Comparison of ENCODE assay signal across 20 cellular contexts in genomic region chr14:76976623-76977005, GRCh38. TPM values are rescaled to one million over a fixed set of nuclear protein-coding genes. Genes with fewer than 3 reads are reported as not detected.
DNase-seq lines count a peak whose midpoint lies in the region; ATAC-seq and TF ChIP-seq lines count a peak whose summit lies in the region.
"Had no signal": no experiment of that assay in that cellular context is flagged by ENCODE, and none has a peak within 500 bp of the region (broad histone marks: within the 10 kb centered on the region; RNA-seq: fewer than 3 reads in every experiment).

No MANE protein-coding gene starts in this region.

- H3K4me1 ChIP-seq in breast epithelium: peaks cover 0 to 8% of the 10 kb centered on the region in 2 donors
- peaks cover 7% of the 10 kb centered on the region; the same call in 1 of the 2 replicates for H3K4me1 ChIP-seq in Panc1 (ENCODE audit: control insufficient read depth, insufficient read depth, low read length)
- H3K4me1 ChIP-seq in mesenchymal stem cell (ENCODE audit: control insufficient read depth, insufficient read depth, low read depth, low read length): peaks cover 14% of the 10 kb centered on the region
- H3K4me1 ChIP-seq: lower lobe of right lung had no signal

- no peak overlapping the region for H3K4me2 ChIP-seq in mesenchymal stem cell (ENCODE audit: low read length, poor library complexity, severe bottlenecking)

- peak overlapping the region; percentile 54 to 93 for H3K27ac ChIP-seq in breast epithelium
- H3K27ac ChIP-seq in Panc1 (ENCODE audit: low read length): peak overlapping the region; percentile 54; the same call in 1 of the 2 replicates
- H3K27ac ChIP-seq in mesenchymal stem cell (ENCODE audit: low read length, poor library complexity, severe bottlenecking): no peak overlapping the region
- H3K27ac ChIP-seq: HL-60, lower lobe of right lung, stomach, upper lobe of right lung had no signal

- H4K91ac ChIP-seq in mesenchymal stem cell (ENCODE audit: low read length): no peak overlapping the region

- TF ChIP-seq POLR2A in breast epithelium (IDR thresholded peaks at IDR 0.05): no peak

- H3K4ac ChIP-seq in mesenchymal stem cell (ENCODE audit: low read depth in 1 of 2, low read length in 2 of 2): peak overlapping the region in 1 of 2 experiments; percentile 40

- H3K4me3 Mint-ChIP-seq in MCF 10A (ENCODE audit: unreplicated experiment) (no peak overlapping the region), osteocyte (ENCODE audit: unreplicated experiment) (no peak overlapping the region)
- no peak overlapping the region for H3K4me3 Mint-ChIP-seq in stimulated activated naive B cell treated with anti-CD40 and anti-IgM and Interleukin-4, amounts not matched to agents 10 μg/mL and 1 μg/mL and 100 μg/mL, for 72 hours

- H2AK5ac ChIP-seq in mesenchymal stem cell (ENCODE audit: low read length, severe bottlenecking): peak overlapping the region; percentile 66

- H3K27me3 Mint-ChIP-seq in MCF 10A (ENCODE audit: insufficient read depth, unreplicated experiment): no peaks in the 10 kb centered on the region
- no peaks in the 10 kb centered on the region for H3K27me3 Mint-ChIP-seq in stimulated activated naive B cell treated with anti-CD40 and anti-IgM and Interleukin-4, amounts not matched to agents 10 μg/mL and 1 μg/mL and 100 μg/mL, for 72 hours
- no peaks in the 10 kb centered on the region for H3K27me3 Mint-ChIP-seq in osteocyte (ENCODE audit: unreplicated experiment)

- intact Hi-C loops in breast epithelium (cut with DNase I; ENCODE audit: low total_unique reads): no loop called here
- intact Hi-C loops in MCF 10A (cut with micrococcal nuclease): no loop called here
- intact Hi-C loops in Panc1 (cut with micrococcal nuclease; ENCODE audit: unreplicated experiment): no loop called here

- POLR2A ChIA-PET in MCF 10A (lab: Yijun Ruan, JAX) (interaction anchor here (0.7 to 0.8 kb wide), 2 partner anchors 33 to 780 kb away, joined by 3 read pairs; no protein-coding TSS in a partner anchor), Panc1 (lab: Charles Lee) (interaction anchor here (0.7 kb wide), 1 partner anchor 16 kb away, joined by 4 read pairs; no protein-coding TSS in a partner anchor)

- H3K9ac ChIP-seq in mesenchymal stem cell (ENCODE audit: low read length): no peak overlapping the region

- H2BK5ac ChIP-seq in mesenchymal stem cell (ENCODE audit: low read depth, low read length, poor library complexity, severe bottlenecking): no peak overlapping the region

- no peak for TF ChIP-seq CTCF in breast epithelium (IDR thresholded peaks at IDR 0.05)
- no peak for TF ChIP-seq CTCF in MCF 10A (IDR thresholded peaks at IDR 0.05; ENCODE audit: unreplicated experiment)
- TF ChIP-seq CTCF in Panc1 (IDR thresholded peaks at IDR 0.05): no peak
- TF ChIP-seq CTCF in osteocyte (IDR thresholded peaks at IDR 0.05): no peak

- no peaks in the 10 kb centered on the region for H3K9me3 ChIP-seq in breast epithelium
- H3K9me3 ChIP-seq in Panc1 (ENCODE audit: control insufficient read depth, insufficient read depth, low read depth, low read length): no peaks in the 10 kb centered on the region
- H3K9me3 ChIP-seq in mesenchymal stem cell (ENCODE audit: control insufficient read depth, low read length): peaks cover 5% of the 10 kb centered on the region
- H3K9me3 ChIP-seq: lower lobe of right lung, upper lobe of right lung had no signal

- CTCF ChIA-PET in MCF 10A (lab: Yijun Ruan, JAX): interaction anchor here (0.6 to 0.9 kb wide), 2 partner anchors 21 to 48 kb away, joined by 3 to 4 read pairs; no protein-coding TSS in a partner anchor
- CTCF ChIA-PET in Panc1 (lab: Charles Lee): interaction anchor here (0.5 kb wide), 1 partner anchor 45 kb away, joined by 5 read pairs; no protein-coding TSS in a partner anchor

- ATAC-seq in Panc1: no peak
- ATAC-seq in stimulated activated naive B cell treated with anti-CD40 and anti-IgM and Interleukin-4, amounts not matched to agents 10 μg/mL and 1 μg/mL and 100 μg/mL, for 72 hours (replicated peaks): no peak
- no peak for ATAC-seq in HG02973 (IDR thresholded peaks at IDR 0.05; ENCODE audit: unreplicated experiment)
- ATAC-seq: activated T-cell treated with anti-CD3 and anti-CD28 coated beads, Interleukin-2, amount 50 U/mL, for 72 hours had no signal

- peak overlapping the region in 1 of 2 experiments; percentile 21 for H3K18ac ChIP-seq in mesenchymal stem cell (ENCODE audit: low read depth in 1 of 2, low read length in 2 of 2)

- H3K27me3 ChIP-seq in breast epithelium (no peaks in the 10 kb centered on the region), Panc1 (ENCODE audit: control insufficient read depth, insufficient read depth, low read length) (no peaks in the 10 kb centered on the region), mesenchymal stem cell (ENCODE audit: control insufficient read depth in 1 of 2, insufficient read depth in 1 of 2, low read length in 2 of 2) (no peaks in the 10 kb centered on the region)
- H3K27me3 ChIP-seq: stomach, upper lobe of right lung had no signal

- no peaks in the 10 kb centered on the region for H3K36me3 ChIP-seq in breast epithelium
- H3K36me3 ChIP-seq in Panc1 (ENCODE audit: control insufficient read depth, insufficient read depth, low read length): no peaks in the 10 kb centered on the region
- H3K36me3 ChIP-seq in mesenchymal stem cell (ENCODE audit: control insufficient read depth in 1 of 2, insufficient read depth in 2 of 2, low read depth in 1 of 2, low read length in 2 of 2): no peaks in the 10 kb centered on the region
- H3K36me3 ChIP-seq: lower lobe of right lung, stomach, upper lobe of right lung had no signal

- H3K9me3 Mint-ChIP-seq in MCF 10A (ENCODE audit: unreplicated experiment): no peaks in the 10 kb centered on the region
- H3K9me3 Mint-ChIP-seq in stimulated activated naive B cell treated with anti-CD40 and anti-IgM and Interleukin-4, amounts not matched to agents 10 μg/mL and 1 μg/mL and 100 μg/mL, for 72 hours: peaks cover 1% of the 10 kb centered on the region in 2 donors
- H3K9me3 Mint-ChIP-seq in osteocyte (ENCODE audit: unreplicated experiment): peaks cover 3% of the 10 kb centered on the region

- in situ Hi-C loops in Panc1 (cut with HindIII; ENCODE audit: low pct_unique_long_range_greater_than_20kb, low sequenced_read_pairs): no loop called here

- no peak overlapping the region for H3K23ac ChIP-seq in mesenchymal stem cell (ENCODE audit: low read length in 2 of 2)

- H3K4me1 Mint-ChIP-seq in MCF 10A (ENCODE audit: insufficient read depth, unreplicated experiment) (no peaks in the 10 kb centered on the region), osteocyte (ENCODE audit: unreplicated experiment) (no peaks in the 10 kb centered on the region)
- peaks cover 28 to 49% of the 10 kb centered on the region in 2 donors for H3K4me1 Mint-ChIP-seq in stimulated activated naive B cell treated with anti-CD40 and anti-IgM and Interleukin-4, amounts not matched to agents 10 μg/mL and 1 μg/mL and 100 μg/mL, for 72 hours

- no peak overlapping the region for H2BK120ac ChIP-seq in mesenchymal stem cell (ENCODE audit: low read depth, low read length)

- no peak overlapping the region for H3K14ac ChIP-seq in mesenchymal stem cell (ENCODE audit: low read length in 2 of 2)

- H3K4me3 ChIP-seq in breast epithelium (no peak overlapping the region), Panc1 (ENCODE audit: low read depth in 2 of 2, low read length in 2 of 2) (no peak overlapping the region), mesenchymal stem cell (ENCODE audit: insufficient read depth in 1 of 2, low read depth in 1 of 2, low read length in 2 of 2) (no peak overlapping the region)
- H3K4me3 ChIP-seq: lower lobe of right lung, stomach, upper lobe of right lung had no signal

- WGBS in mesenchymal stem cell: 92% methylated on average over 1 of the region's 1 CpG

- BruUV-seq in MCF 10A (replicated peaks; lab: Mats Ljungman, UMichigan): no TSS peak
- BruUV-seq in Panc1 (replicated peaks; lab: Mats Ljungman, UMichigan): no TSS peak

- H3K27ac Mint-ChIP-seq in MCF 10A (ENCODE audit: low read depth, unreplicated experiment) (no peak overlapping the region), osteocyte (ENCODE audit: unreplicated experiment) (no peak overlapping the region)
- H3K27ac Mint-ChIP-seq in stimulated activated naive B cell treated with anti-CD40 and anti-IgM and Interleukin-4, amounts not matched to agents 10 μg/mL and 1 μg/mL and 100 μg/mL, for 72 hours: peak overlapping the region; percentile 98
- H3K27ac Mint-ChIP-seq: activated T-cell treated with anti-CD3 and anti-CD28 coated beads, Interleukin-2, amount 50 U/mL, for 72 hours had no signal

- no peak for DNase-seq in breast epithelium (ENCODE audit: low spot score in 2 of 2)
- no peak for DNase-seq in MCF 10A (ENCODE audit: unreplicated experiment)
- DNase-seq in Panc1 (ENCODE audit: low read depth, low spot score): no peak
- no peak for DNase-seq in mesenchymal stem cell
- no peak for DNase-seq in stimulated activated naive B cell treated with anti-CD40 and anti-IgM and Interleukin-4, amounts not matched to agents 10 μg/mL and 1 μg/mL and 100 μg/mL, for 72 hours
- no peak for DNase-seq in GM03348 (ENCODE audit: low spot score)
- DNase-seq in osteocyte (ENCODE audit: extremely low spot score, unreplicated experiment): no peak
- DNase-seq: activated CD4-positive, alpha-beta T cell treated with anti-CD3 and anti-CD28 coated beads, Interleukin-2, amount 50 U/mL, for 4 hours; activated T-cell treated with anti-CD3 and anti-CD28 coated beads, Interleukin-2, amount 50 U/mL, for 72 hours; anterior cingulate cortex; COR-L47; MV-4-11; NCI-H2029; NCI-H446 treated with DMSO at 0.1 percent for 48 hours; stomach; SW 1271 had no signal

- H2BK15ac ChIP-seq in mesenchymal stem cell (ENCODE audit: low read depth, poor library complexity, severe bottlenecking): peak overlapping the region; percentile 28

- H3K36me3 Mint-ChIP-seq in MCF 10A (ENCODE audit: insufficient read depth, unreplicated experiment) (no peaks in the 10 kb centered on the region), osteocyte (ENCODE audit: unreplicated experiment) (no peaks in the 10 kb centered on the region)
- H3K36me3 Mint-ChIP-seq in stimulated activated naive B cell treated with anti-CD40 and anti-IgM and Interleukin-4, amounts not matched to agents 10 μg/mL and 1 μg/mL and 100 μg/mL, for 72 hours: peaks cover 0 to 3% of the 10 kb centered on the region in 2 donors

- no peak overlapping the region for H2BK12ac ChIP-seq in mesenchymal stem cell (ENCODE audit: low read length in 2 of 2)

- H2AFZ ChIP-seq in mesenchymal stem cell (ENCODE audit: low read depth, low read length): no peak overlapping the region

- peaks cover 2% of the 10 kb centered on the region for H3K79me1 ChIP-seq in mesenchymal stem cell (replicated peaks; ENCODE audit: low read length, poor library complexity, severe bottlenecking)

- H4K8ac ChIP-seq in mesenchymal stem cell (ENCODE audit: low read length): no peak overlapping the region

RNA-seq across cellular contexts. Expression of gene IRF2BPL, which starts 51.9 kb away (rescaled TPM):
- total RNA-seq in breast epithelium (10 to 100 TPM; 39.5 to 76.5 (median 47.2) TPM), MCF 10A (2022) (22.1 and 26.0 TPM in 2 replicates), Panc1 (2021; ENCODE audit: unreplicated experiment) (83.3 TPM), osteocyte (107 and 120 TPM in 2 replicates)
- polyA plus RNA-seq in Panc1 (2012; ENCODE audit: insufficient read length): 118 TPM
- 49.1 TPM for polyA plus RNA-seq in mesenchymal stem cell (2013, experiment 1 of 2)
- 48.1 TPM for polyA plus RNA-seq in mesenchymal stem cell (2013, experiment 2 of 2)
